In genomic region chr6:140758169-140758877, GRCh38 we compare ENCODE assay signal across 23 cellular contexts.
"Had no signal": no experiment of that assay in that cellular context is flagged by ENCODE, and none has a peak within 500 bp of the region (broad histone marks: within the 10 kb centered on the region; RNA-seq: fewer than 3 reads in every experiment).

No MANE protein-coding gene starts in this region.

- H3K4me1 ChIP-seq: body of pancreas, esophagus muscularis mucosa, gastroesophageal sphincter, upper lobe of left lung had no signal

- H3K36me3 ChIP-seq: esophagus muscularis mucosa, gastroesophageal sphincter, left ventricle myocardium inferior, spleen, thoracic aorta, upper lobe of left lung, WERI-Rb-1 had no signal

- H3K36me3 Mint-ChIP-seq: activated naive CD4-positive, alpha-beta T cell treated with anti-CD3 and anti-CD28 coated beads, Interleukin-2, amount 50 U/mL, for 24 hours; naive thymus-derived CD4-positive, alpha-beta T cell had no signal

- DNase-seq: activated CD4-positive, alpha-beta T cell treated with anti-CD3 and anti-CD28 coated beads for 1 hour; activated CD4-positive, alpha-beta T cell treated with anti-CD3 and anti-CD28 coated beads, Interleukin-2, amount 50 U/mL, for 1 hour; activated CD8-positive, alpha-beta T cell treated with anti-CD3 and anti-CD28 coated beads, Interleukin-2, amount 10 ng/mL, durations not matched to agents 7 days and 5 days; activated gamma-delta T cell treated with Interleukin-2 at 50 U/mL for 16 hours; anterior cingulate cortex; body of pancreas; dermis blood vessel endothelial cell; effector CD8-positive, alpha-beta T cell; head of caudate nucleus; hypothalamus; left ventricle myocardium inferior; naive thymus-derived CD4-positive, alpha-beta T cell; retina; spleen; stimulated activated CD4-positive, alpha-beta T cell treated with anti-CD3 and anti-CD28 coated beads, Interleukin-4, amount 100 ng/mL, for 24 hours; stimulated activated naive CD4-positive, alpha-beta T cell treated with Interleukin-2 at 50 U/mL for 16 hours; upper lobe of left lung; WERI-Rb-1 had no signal

- H3K9me3 ChIP-seq: body of pancreas, esophagus muscularis mucosa, thoracic aorta, upper lobe of left lung had no signal

- H3K27me3 Mint-ChIP-seq: naive thymus-derived CD4-positive, alpha-beta T cell had no signal

- H3K27ac ChIP-seq: body of pancreas, esophagus muscularis mucosa, gastroesophageal sphincter, left ventricle myocardium inferior, spleen, thoracic aorta, upper lobe of left lung, WERI-Rb-1 had no signal

- H3K4me3 Mint-ChIP-seq: activated CD8-positive, alpha-beta T cell treated with anti-CD3 and anti-CD28 coated beads, Interleukin-2, amount 10 ng/mL, durations not matched to agents 7 days and 5 days; activated naive CD4-positive, alpha-beta T cell treated with anti-CD3 and anti-CD28 coated beads, Interleukin-2, amount 50 U/mL, for 24 hours; naive thymus-derived CD4-positive, alpha-beta T cell; neural crest cell had no signal

- H3K9me3 Mint-ChIP-seq: activated naive CD4-positive, alpha-beta T cell treated with anti-CD3 and anti-CD28 coated beads, Interleukin-2, amount 50 U/mL, for 24 hours had no signal

- H3K4me3 ChIP-seq: body of pancreas, esophagus muscularis mucosa, gastroesophageal sphincter, left ventricle myocardium inferior, spleen, thoracic aorta, upper lobe of left lung had no signal

- ATAC-seq: activated CD8-positive, alpha-beta T cell treated with anti-CD3 and anti-CD28 coated beads, Interleukin-2, amount 10 ng/mL, durations not matched to agents 7 days and 5 days; body of pancreas; gastroesophageal sphincter; naive thymus-derived CD4-positive, alpha-beta T cell had no signal

- H3K4me1 Mint-ChIP-seq: activated naive CD4-positive, alpha-beta T cell treated with anti-CD3 and anti-CD28 coated beads, Interleukin-2, amount 50 U/mL, for 24 hours; neural crest cell had no signal

- H3K27ac Mint-ChIP-seq: activated CD8-positive, alpha-beta T cell treated with anti-CD3 and anti-CD28 coated beads, Interleukin-2, amount 10 ng/mL, durations not matched to agents 7 days and 5 days; activated naive CD4-positive, alpha-beta T cell treated with anti-CD3 and anti-CD28 coated beads, Interleukin-2, amount 50 U/mL, for 24 hours; naive thymus-derived CD4-positive, alpha-beta T cell had no signal

- H3K27me3 ChIP-seq: body of pancreas, esophagus muscularis mucosa, gastroesophageal sphincter, spleen, upper lobe of left lung had no signal
